Comparison of ENCODE assay signal across 1 cellular context in the genomic region with DNA sequence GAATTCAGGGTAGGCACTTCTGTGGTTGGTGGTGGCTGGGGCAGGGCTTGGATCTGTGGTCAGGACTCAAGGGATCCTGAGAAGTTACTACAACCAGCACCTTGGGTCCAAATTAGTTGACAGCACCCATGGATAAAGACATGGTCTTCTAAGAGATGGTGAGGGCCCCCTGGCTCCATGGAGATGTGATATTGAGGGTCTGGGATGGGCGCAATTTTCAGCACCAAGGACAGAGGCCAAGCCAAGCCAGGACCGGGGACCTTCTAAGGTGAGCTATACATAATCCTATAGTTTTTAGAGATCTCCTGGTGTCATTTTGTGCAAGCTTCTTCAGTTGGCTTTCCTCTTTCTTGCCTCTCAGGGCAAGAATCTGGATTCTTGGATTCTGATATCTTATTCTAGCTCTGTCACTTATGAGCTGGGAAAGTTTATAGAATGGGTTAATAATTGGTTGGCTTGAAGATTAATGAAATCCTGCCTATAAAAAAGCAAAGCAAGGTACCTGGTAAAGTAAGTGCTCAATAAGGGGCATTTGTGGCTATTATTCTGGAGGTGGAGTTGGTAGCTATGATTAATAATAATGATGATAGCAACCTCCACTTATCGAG.
TF ChIP-seq lines count a peak whose summit lies in the region.

No MANE protein-coding gene starts in this region.

TF ChIP-seq in SK-N-SH treated with all-trans-retinoic acid at 6 μM for 48 hours, 23 proteins besides CTCF, POLR2A, EP300 and RAD21 (continued from another document):
- TF ChIP-seq BACH2 (CRISPR knock-in tag; IDR thresholded peaks at IDR 0.05; ENCODE audit: borderline replicate concordance) (no peak), CSDC2 (CRISPR knock-in tag; IDR thresholded peaks at IDR 0.05) (no peak), GLIS3 (CRISPR knock-in tag; IDR thresholded peaks at IDR 0.05) (no peak), TOX (CRISPR knock-in tag; IDR thresholded peaks at IDR 0.05; ENCODE audit: borderline replicate concordance) (no peak), SNAI2 (CRISPR knock-in tag; IDR thresholded peaks at IDR 0.05) (no peak), ESRRG (CRISPR knock-in tag; IDR thresholded peaks at IDR 0.05) (no peak), ZC3H10 (CRISPR knock-in tag; IDR thresholded peaks at IDR 0.05) (no peak), ZNF565 (CRISPR knock-in tag; conservative IDR thresholded peaks at IDR 0.05; ENCODE audit: low read depth) (no peak)
- TF ChIP-seq, protein P1, sequence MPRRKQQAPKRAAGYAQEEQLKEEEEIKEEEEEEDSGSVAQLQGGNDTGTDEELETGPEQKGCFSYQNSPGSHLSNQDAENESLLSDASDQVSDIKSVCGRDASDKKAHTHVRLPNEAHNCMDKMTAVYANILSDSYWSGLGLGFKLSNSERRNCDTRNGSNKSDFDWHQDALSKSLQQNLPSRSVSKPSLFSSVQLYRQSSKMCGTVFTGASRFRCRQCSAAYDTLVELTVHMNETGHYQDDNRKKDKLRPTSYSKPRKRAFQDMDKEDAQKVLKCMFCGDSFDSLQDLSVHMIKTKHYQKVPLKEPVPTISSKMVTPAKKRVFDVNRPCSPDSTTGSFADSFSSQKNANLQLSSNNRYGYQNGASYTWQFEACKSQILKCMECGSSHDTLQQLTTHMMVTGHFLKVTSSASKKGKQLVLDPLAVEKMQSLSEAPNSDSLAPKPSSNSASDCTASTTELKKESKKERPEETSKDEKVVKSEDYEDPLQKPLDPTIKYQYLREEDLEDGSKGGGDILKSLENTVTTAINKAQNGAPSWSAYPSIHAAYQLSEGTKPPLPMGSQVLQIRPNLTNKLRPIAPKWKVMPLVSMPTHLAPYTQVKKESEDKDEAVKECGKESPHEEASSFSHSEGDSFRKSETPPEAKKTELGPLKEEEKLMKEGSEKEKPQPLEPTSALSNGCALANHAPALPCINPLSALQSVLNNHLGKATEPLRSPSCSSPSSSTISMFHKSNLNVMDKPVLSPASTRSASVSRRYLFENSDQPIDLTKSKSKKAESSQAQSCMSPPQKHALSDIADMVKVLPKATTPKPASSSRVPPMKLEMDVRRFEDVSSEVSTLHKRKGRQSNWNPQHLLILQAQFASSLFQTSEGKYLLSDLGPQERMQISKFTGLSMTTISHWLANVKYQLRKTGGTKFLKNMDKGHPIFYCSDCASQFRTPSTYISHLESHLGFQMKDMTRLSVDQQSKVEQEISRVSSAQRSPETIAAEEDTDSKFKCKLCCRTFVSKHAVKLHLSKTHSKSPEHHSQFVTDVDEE (CRISPR knock-in tag; IDR thresholded peaks at IDR 0.05): no peak
